ENCODE assay signal across 8 cellular contexts in genomic region chr10:59362991-59363390, GRCh38. TPM values are rescaled to one million over a fixed set of nuclear protein-coding genes. Genes with fewer than 3 reads are reported as not detected.
A peak's percentile ranks its signal among the peaks of the same experiment; 100 is the strongest.
DNase-seq lines count a peak whose midpoint lies in the region; ATAC-seq and TF ChIP-seq lines count a peak whose summit lies in the region.

No MANE protein-coding gene starts in this region.

- H3K4me3 ChIP-seq in Peyer's patch = peak overlapping the region in 3 of 4 donors; percentile 36 to 54 (median 54)
- H3K4me3 ChIP-seq in tibial artery = peak overlapping the region; percentile 61 to 79

- intact Hi-C loops in tibial artery (cut with DNase I; ENCODE audit: low total_unique reads) = no loop called here

- H3K36me3 Mint-ChIP-seq in activated naive CD8-positive, alpha-beta T cell = no peaks in the 10 kb centered on the region
- H3K36me3 Mint-ChIP-seq in activated naive CD8-positive, alpha-beta T cell treated with anti-CD3 and anti-CD28 coated beads, Interleukin-2, amount 50 U/mL, for 24 hours (ENCODE audit: low read depth) = no peaks in the 10 kb centered on the region
- H3K36me3 Mint-ChIP-seq in endothelial cell (ENCODE audit: low read depth, unreplicated experiment) = no peaks in the 10 kb centered on the region

- H3K9me3 Mint-ChIP-seq in activated naive CD8-positive, alpha-beta T cell (ENCODE audit: low read depth) = no peaks in the 10 kb centered on the region
- H3K9me3 Mint-ChIP-seq in activated naive CD8-positive, alpha-beta T cell treated with anti-CD3 and anti-CD28 coated beads, Interleukin-2, amount 50 U/mL, for 24 hours = no peaks in the 10 kb centered on the region
- no peaks in the 10 kb centered on the region for H3K9me3 Mint-ChIP-seq in endothelial cell (ENCODE audit: unreplicated experiment)

- no peak overlapping the region for H3K27ac Mint-ChIP-seq in activated naive CD8-positive, alpha-beta T cell
- H3K27ac Mint-ChIP-seq in activated naive CD8-positive, alpha-beta T cell treated with anti-CD3 and anti-CD28 coated beads, Interleukin-2, amount 50 U/mL, for 24 hours = no peak overlapping the region
- peak overlapping the region; percentile 87 for H3K27ac Mint-ChIP-seq in endothelial cell (ENCODE audit: unreplicated experiment)

- TF ChIP-seq POLR2A in Peyer's patch (IDR thresholded peaks at IDR 0.05) = no peak

- no peak for DNase-seq in activated naive CD8-positive, alpha-beta T cell treated with anti-CD3 and anti-CD28 coated beads, Interleukin-2, amount 50 U/mL, for 24 hours
- peak; percentile 25 to 68 (median 55) for DNase-seq in Peyer's patch
- DNase-seq in endothelial cell (ENCODE audit: low spot score) = peak; percentile 50
- DNase-seq in medulla oblongata (ENCODE audit: extremely low spot score) = peak; percentile 83
- DNase-seq in tibial artery = peak; percentile 79 to 81
- DNase-seq in GM19240 (ENCODE audit: insufficient read length, low spot score) = no peak

- H3K27ac ChIP-seq in Peyer's patch (peak overlapping the region; percentile 57 to 84 (median 70)), tibial artery (peak overlapping the region; percentile 85 to 87)

- peak overlapping the region; percentile 28 for H3K4me3 Mint-ChIP-seq in activated naive CD8-positive, alpha-beta T cell
- H3K4me3 Mint-ChIP-seq in activated naive CD8-positive, alpha-beta T cell treated with anti-CD3 and anti-CD28 coated beads, Interleukin-2, amount 50 U/mL, for 24 hours = no peak overlapping the region
- peak overlapping the region; percentile 85 for H3K4me3 Mint-ChIP-seq in endothelial cell (ENCODE audit: unreplicated experiment)

- no peak for TF ChIP-seq CTCF in Peyer's patch (IDR thresholded peaks at IDR 0.05)
- no peak for TF ChIP-seq CTCF in endothelial cell (IDR thresholded peaks at IDR 0.05; ENCODE audit: unreplicated experiment)
- TF ChIP-seq CTCF in tibial artery (IDR thresholded peaks at IDR 0.05) = no peak

- no peaks in the 10 kb centered on the region for H3K36me3 ChIP-seq in Peyer's patch
- H3K36me3 ChIP-seq in tibial artery = no peaks in the 10 kb centered on the region

- ATAC-seq in activated naive CD8-positive, alpha-beta T cell treated with anti-CD3 and anti-CD28 coated beads, Interleukin-2, amount 50 U/mL, for 24 hours = no peak
- no peak for ATAC-seq in HG03039 (IDR thresholded peaks at IDR 0.05; ENCODE audit: unreplicated experiment)

- H3K9me3 ChIP-seq in Peyer's patch (no peaks in the 10 kb centered on the region), tibial artery (no peaks in the 10 kb centered on the region)

- peaks cover 17% of the 10 kb centered on the region for H3K27me3 Mint-ChIP-seq in activated naive CD8-positive, alpha-beta T cell
- peaks cover 25% of the 10 kb centered on the region for H3K27me3 Mint-ChIP-seq in activated naive CD8-positive, alpha-beta T cell treated with anti-CD3 and anti-CD28 coated beads, Interleukin-2, amount 50 U/mL, for 24 hours
- H3K27me3 Mint-ChIP-seq in endothelial cell (ENCODE audit: unreplicated experiment) = no peaks in the 10 kb centered on the region

- peaks cover 0 to 4% (median 0%) of the 10 kb centered on the region in 4 donors for H3K4me1 ChIP-seq in Peyer's patch
- peaks cover 0 to 25% (median 9%) of the 10 kb centered on the region in 4 donors for H3K4me1 ChIP-seq in tibial artery

- peaks cover 10% of the 10 kb centered on the region for H3K4me1 Mint-ChIP-seq in activated naive CD8-positive, alpha-beta T cell (ENCODE audit: low read depth)
- peaks cover 10% of the 10 kb centered on the region for H3K4me1 Mint-ChIP-seq in activated naive CD8-positive, alpha-beta T cell treated with anti-CD3 and anti-CD28 coated beads, Interleukin-2, amount 50 U/mL, for 24 hours
- H3K4me1 Mint-ChIP-seq in endothelial cell (ENCODE audit: unreplicated experiment) = peaks cover 51% of the 10 kb centered on the region

- H3K27me3 ChIP-seq in Peyer's patch (no peaks in the 10 kb centered on the region), tibial artery (no peaks in the 10 kb centered on the region)

RNA-seq across cellular contexts. Expression of gene FAM13C, which starts 0.6 kb away (rescaled TPM):
- total RNA-seq in Peyer's patch (10 to 100 TPM in 1 of 4 donors, 1 to 10 TPM in 3; 1.8 to 47.9 (median 5.7) TPM), endothelial cell (ENCODE audit: unreplicated experiment) (57.9 TPM)

Comparison
In these comparisons a context has a peak if more than half of its experiments do, and no peak if none do; other contexts are left out.
1. DNase-seq: peak in Peyer's patch (3 of 3), endothelial cell (single experiment), medulla oblongata (single experiment) and tibial artery (2 of 2); none in activated naive CD8-positive, alpha-beta T cell treated with anti-CD3 and anti-CD28 coated beads, Interleukin-2, amount 50 U/mL, for 24 hours (single experiment) and GM19240 (single experiment).